Comparison of ENCODE assay signal across 19 cellular contexts in the genomic region with DNA sequence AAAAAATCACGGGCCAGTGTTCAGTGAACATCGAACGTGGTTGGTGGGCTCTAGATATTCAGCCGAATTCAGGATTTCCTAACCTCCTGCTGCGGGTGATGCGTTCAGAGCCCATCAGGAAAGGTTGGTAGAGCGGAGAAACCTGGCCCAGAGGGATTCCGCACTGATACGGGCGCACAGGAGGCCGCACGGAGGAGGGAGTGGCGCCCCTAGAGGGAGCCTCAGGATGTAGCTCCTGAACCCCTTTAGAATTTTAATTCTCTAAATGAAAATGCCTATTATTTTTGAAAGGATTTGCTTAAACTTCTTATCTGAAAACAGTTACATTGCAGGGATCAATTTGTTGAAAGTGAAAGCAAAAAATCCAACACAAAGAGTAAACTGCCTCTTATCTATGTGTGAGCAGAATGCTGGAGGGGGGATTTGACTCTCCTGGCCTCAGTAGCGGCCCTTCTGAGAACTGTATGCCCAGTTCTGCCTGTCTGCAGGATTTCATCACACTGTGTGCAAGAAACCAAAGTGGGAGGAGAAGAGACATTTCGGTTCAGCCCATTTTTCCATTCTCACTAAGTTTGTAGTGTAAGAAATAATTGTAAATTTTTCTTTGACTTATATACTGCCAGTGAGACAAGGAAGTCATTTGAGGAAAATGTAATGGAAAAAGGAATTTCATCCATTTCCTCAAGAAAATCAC.
DNase-seq lines count a peak whose midpoint lies in the region; ATAC-seq and TF ChIP-seq lines count a peak whose summit lies in the region.
"Had no signal": no experiment of that assay in that cellular context is flagged by ENCODE, and none has a peak within 500 bp of the region (broad histone marks: within the 10 kb centered on the region; RNA-seq: fewer than 3 reads in every experiment).

No MANE protein-coding gene starts in this region.

- H3K9me1 ChIP-seq in IMR-90 (ENCODE audit: insufficient read depth, low read length): no peaks in the 10 kb centered on the region

- no peak overlapping the region for H4K8ac ChIP-seq in IMR-90 (ENCODE audit: low read depth in 2 of 2, low read length in 2 of 2)

- dilution Hi-C loops in IMR-90 (cut with HindIII; ENCODE audit: low sequenced_read_pairs, unreplicated experiment): no loop called here

- intact Hi-C loops in IMR-90 (cut with micrococcal nuclease) (no loop called here), right lobe of liver (cut with DNase I) (no loop called here)

- no peak overlapping the region for H2BK15ac ChIP-seq in IMR-90 (ENCODE audit: low read depth, low read length)

- H3K4me1 ChIP-seq in IMR-90 (ENCODE audit: control insufficient read depth, insufficient read depth, low read length) (no peaks in the 10 kb centered on the region), right lobe of liver (peaks cover 0 to 4% (median 0%) of the 10 kb centered on the region in 4 donors)
- H3K4me1 ChIP-seq: sigmoid colon had no signal

- H3K79me1 ChIP-seq in IMR-90 (ENCODE audit: low read depth in 1 of 2, low read length in 2 of 2): no peaks in the 10 kb centered on the region

- H2AK9ac ChIP-seq in IMR-90 (replicated peaks; ENCODE audit: low read depth, low read length, poor library complexity): no peak overlapping the region

- H3K36me3 Mint-ChIP-seq in activated CD8-positive, alpha-beta memory T cell treated with anti-CD3 and anti-CD28 coated beads, Interleukin-2, amount 10 ng/mL, durations not matched to agents 7 days and 5 days: no peaks in the 10 kb centered on the region
- H3K36me3 Mint-ChIP-seq: IgD-negative memory B cell had no signal

- H3K36me3 ChIP-seq in IMR-90 (ENCODE audit: control insufficient read depth, insufficient read depth, low read length) (no peaks in the 10 kb centered on the region), brain microvascular endothelial cell (replicated peaks) (no peaks in the 10 kb centered on the region), right lobe of liver (no peaks in the 10 kb centered on the region)
- H3K36me3 ChIP-seq: sigmoid colon, suprapubic skin had no signal

- H3K4me3 Mint-ChIP-seq in activated CD8-positive, alpha-beta memory T cell treated with anti-CD3 and anti-CD28 coated beads, Interleukin-2, amount 10 ng/mL, durations not matched to agents 7 days and 5 days: no peak overlapping the region
- H3K4me3 Mint-ChIP-seq: dendritic cell treated with granulocyte-macrophage colony-stimulating factor and Interleukin-4, amounts not matched to agents 40 ng/mL and 50 ng/mL, for 4 days; IgD-negative memory B cell had no signal

- H3K4me3 ChIP-seq in IMR-90 (ENCODE audit: insufficient read depth, low read depth, low read length) (no peak overlapping the region), brain microvascular endothelial cell (ENCODE audit: low read depth, low read length) (no peak overlapping the region), right lobe of liver (no peak overlapping the region)
- H3K4me3 ChIP-seq: sigmoid colon, suprapubic skin had no signal

- no peaks in the 10 kb centered on the region for H3K9me3 Mint-ChIP-seq in activated CD8-positive, alpha-beta memory T cell treated with anti-CD3 and anti-CD28 coated beads, Interleukin-2, amount 10 ng/mL, durations not matched to agents 7 days and 5 days (ENCODE audit: low read depth)
- H3K9me3 Mint-ChIP-seq: dendritic cell treated with granulocyte-macrophage colony-stimulating factor and Interleukin-4, amounts not matched to agents 40 ng/mL and 50 ng/mL, for 4 days; IgD-negative memory B cell had no signal

- peaks cover 46% of the 10 kb centered on the region for H3K27me3 Mint-ChIP-seq in activated CD8-positive, alpha-beta memory T cell treated with anti-CD3 and anti-CD28 coated beads, Interleukin-2, amount 10 ng/mL, durations not matched to agents 7 days and 5 days

- CTCF ChIA-PET in IMR-90 (lab: Yijun Ruan, JAX): interaction anchor here (1.1 kb wide), 1 partner anchor 14 kb away, joined by 4 read pairs; no protein-coding TSS in a partner anchor
- CTCF ChIA-PET in activated CD8-positive, alpha-beta memory T cell treated with anti-CD3 and anti-CD28 coated beads, Interleukin-2, amount 10 ng/mL, durations not matched to agents 7 days and 5 days (lab: Charles Lee): interaction anchor here (2.2 kb wide), 1 partner anchor 32 kb away, joined by 7 read pairs; no protein-coding TSS in a partner anchor

- POLR2A ChIA-PET in IMR-90 (lab: Charles Lee; ENCODE audit: unreplicated experiment): no interaction called here

- H4K5ac ChIP-seq in IMR-90 (ENCODE audit: low read depth, low read length): no peak overlapping the region

- no peak overlapping the region for H3K27ac Mint-ChIP-seq in activated CD8-positive, alpha-beta memory T cell treated with anti-CD3 and anti-CD28 coated beads, Interleukin-2, amount 10 ng/mL, durations not matched to agents 7 days and 5 days
- H3K27ac Mint-ChIP-seq: dendritic cell treated with granulocyte-macrophage colony-stimulating factor and Interleukin-4, amounts not matched to agents 40 ng/mL and 50 ng/mL, for 4 days; IgD-negative memory B cell had no signal

- H2BK120ac ChIP-seq in IMR-90 (ENCODE audit: low read depth, low read length): no peak overlapping the region

- H2BK20ac ChIP-seq in IMR-90 (ENCODE audit: low read depth, low read length): no peak overlapping the region

- no peak for TF ChIP-seq POLR2A in IMR-90 (IDR thresholded peaks at IDR 0.05; ENCODE audit: low read depth, low read length)
- no peak for TF ChIP-seq POLR2A in right lobe of liver (IDR thresholded peaks at IDR 0.05)

- H3K14ac ChIP-seq in IMR-90 (replicated peaks; ENCODE audit: low read depth, low read length): no peak overlapping the region

- H2BK5ac ChIP-seq in IMR-90 (ENCODE audit: low read depth, low read length, poor library complexity, severe bottlenecking): no peak overlapping the region

- H3K9me3 ChIP-seq in IMR-90 (ENCODE audit: control insufficient read depth, insufficient read depth, low read length) (no peaks in the 10 kb centered on the region), right lobe of liver (no peaks in the 10 kb centered on the region)
- H3K9me3 ChIP-seq: sigmoid colon, suprapubic skin had no signal

- H2AK5ac ChIP-seq in IMR-90 (ENCODE audit: low read depth, low read length): no peak overlapping the region

- no peak overlapping the region for H2AFZ ChIP-seq in IMR-90 (replicated peaks; ENCODE audit: low read length, poor library complexity)

- TF ChIP-seq RAD21 in IMR-90 (IDR thresholded peaks at IDR 0.05; ENCODE audit: low read length): no peak

- ATAC-seq in IMR-90 (ENCODE audit: low read depth) (peak; percentile 40; the same call in 1 of the 2 replicates), right lobe of liver (peak in 3 of 4 donors; percentile 26 to 64 (median 54))
- no peak for ATAC-seq in activated CD8-positive, alpha-beta memory T cell treated with anti-CD3 and anti-CD28 coated beads, Interleukin-2, amount 10 ng/mL, durations not matched to agents 7 days and 5 days
- ATAC-seq: Right ventricle myocardium inferior had no signal

- WGBS in IMR-90 (ENCODE audit: extremely low coverage in 2 of 2, insufficient read length in 1 of 2), 2 experiments: 82% methylated on average over 10 of the region's 15 CpGs; no CpG with 5 or more reads in 1 of the 2 experiments
- WGBS in right lobe of liver (ENCODE audit: insufficient coverage, low coverage, low lambda C conversion rate, missing lambda C conversion rate): 55% methylated on average over 5 of the region's 15 CpGs

- in situ Hi-C loops in IMR-90 (cut with MboI; ENCODE audit: low sequenced_read_pairs) (no loop called here), brain microvascular endothelial cell (cut with HindIII; ENCODE audit: low pct_ligation_motif_present, low sequenced_read_pairs) (no loop called here)

- H4K91ac ChIP-seq in IMR-90 (ENCODE audit: insufficient read depth, low read depth, low read length): no peak overlapping the region

- no TSS peak for BruUV-seq in IMR-90 (replicated peaks; lab: Mats Ljungman, UMichigan)

- H4K20me1 ChIP-seq in IMR-90 (ENCODE audit: insufficient read depth, low read length): no peaks in the 10 kb centered on the region

- no peak overlapping the region for H3K18ac ChIP-seq in IMR-90 (ENCODE audit: low read depth, low read length)

- TF ChIP-seq CTCF in IMR-90 (conservative IDR thresholded peaks at IDR 0.05; ENCODE audit: low read depth, low read length) (0 out of 2 replicates have a peak, but pooled peaks have one; percentile 12), brain microvascular endothelial cell (IDR thresholded peaks at IDR 0.05; ENCODE audit: low read depth, low read length, missing control alignments) (peak; percentile 2), right lobe of liver (IDR thresholded peaks at IDR 0.05) (no peak)

- H3K56ac ChIP-seq in IMR-90 (ENCODE audit: extremely low read depth, insufficient read depth, low read length): no peak overlapping the region

- no peak overlapping the region for H3K23ac ChIP-seq in IMR-90 (ENCODE audit: low read depth, low read length)

- no peak overlapping the region for H3K4ac ChIP-seq in IMR-90 (ENCODE audit: low read depth, low read length)

- peaks cover 34% of the 10 kb centered on the region for H3K4me1 Mint-ChIP-seq in activated CD8-positive, alpha-beta memory T cell treated with anti-CD3 and anti-CD28 coated beads, Interleukin-2, amount 10 ng/mL, durations not matched to agents 7 days and 5 days

- H3K27ac ChIP-seq in IMR-90 (ENCODE audit: insufficient read depth, low read length) (no peak overlapping the region), brain microvascular endothelial cell (no peak overlapping the region), right lobe of liver (no peak overlapping the region)
- H3K27ac ChIP-seq: sigmoid colon, suprapubic skin had no signal

- DNase-seq in AG20443 (ENCODE audit: low spot score) (peak; percentile 18), IMR-90 (no peak), brain microvascular endothelial cell (no peak), right lobe of liver (no peak), amygdala (lab: John Stamatoyannopoulos, UW) (no peak), SKM-1 treated with dmso at 0.1 percent for 144 hours (lab: John Stamatoyannopoulos, UW; ENCODE audit: unreplicated experiment) (no peak)
- DNase-seq in activated CD8-positive, alpha-beta memory T cell treated with anti-CD3 and anti-CD28 coated beads, Interleukin-2, amount 10 ng/mL, durations not matched to agents 7 days and 5 days: no peak
- DNase-seq in effector CD8-positive, alpha-beta T cell (lab: John Stamatoyannopoulos, UW): no peak
- DNase-seq: activated effector memory CD4-positive, alpha-beta T cell treated with Interleukin-2 at 50 U/mL for 16 hours; AML-193; midbrain; NCI-H1417; NK-92 treated with Interleukin-12 subunit alpha and Interleukin-12 subunit beta, amount 100 ng/mL, for 24 hours; sigmoid colon; T-helper 2 cell had no signal

- H3K9ac ChIP-seq in IMR-90 (ENCODE audit: low read depth, low read length): no peak overlapping the region

- peaks cover 3% of the 10 kb centered on the region; the same call in 1 of the 2 replicates for H3K27me3 ChIP-seq in IMR-90 (ENCODE audit: control insufficient read depth, insufficient read depth, low read length)
- H3K27me3 ChIP-seq in brain microvascular endothelial cell (replicated peaks): no peaks in the 10 kb centered on the region
- H3K27me3 ChIP-seq in right lobe of liver: no peaks in the 10 kb centered on the region
- H3K27me3 ChIP-seq: sigmoid colon had no signal

- no peak overlapping the region for H3K4me2 ChIP-seq in IMR-90 (ENCODE audit: low read depth, low read length)

TF ChIP-seq in IMR-90, 13 proteins besides CTCF, POLR2A, EP300 and RAD21 (continues in another document):
- TF ChIP-seq RFX5 (IDR thresholded peaks at IDR 0.05; ENCODE audit: low read depth, low read length) (no peak), MAFK (IDR thresholded peaks at IDR 0.05; ENCODE audit: low read depth, low read length) (no peak)

Comparison
In these comparisons a context has a peak if more than half of its experiments do, and no peak if none do; other contexts are left out.
1. CTCF ChIP-seq: peak in IMR-90 (single experiment) and brain microvascular endothelial cell (single experiment); none in right lobe of liver (0 of 4).